Comparison of ENCODE assay signal across 30 cellular contexts in the genomic region with DNA sequence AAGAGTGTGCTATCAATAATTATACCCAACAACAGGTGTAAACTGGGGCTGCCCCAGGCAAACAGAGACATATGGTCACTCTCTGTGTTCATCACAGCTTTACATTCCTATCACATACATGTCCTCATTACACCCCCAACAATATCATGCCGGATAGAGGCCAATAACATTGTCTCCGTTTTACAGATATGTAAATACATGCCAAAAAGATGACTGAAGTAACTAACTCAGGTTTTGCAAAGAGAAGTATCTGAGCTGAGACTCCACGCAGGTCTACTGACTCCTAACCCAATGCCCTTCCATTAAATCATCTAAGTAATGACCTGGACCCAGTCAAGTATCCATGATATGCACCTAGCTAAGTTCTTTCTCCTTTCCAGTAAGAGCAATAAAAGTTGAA. TPM values are rescaled to one million over a fixed set of nuclear protein-coding genes. Genes with fewer than 3 reads are reported as not detected.
A peak's percentile ranks its signal among the peaks of the same experiment; 100 is the strongest.
DNase-seq lines count a peak whose midpoint lies in the region; ATAC-seq and TF ChIP-seq lines count a peak whose summit lies in the region.
"Had no signal": no experiment of that assay in that cellular context is flagged by ENCODE, and none has a peak within 500 bp of the region (broad histone marks: within the 10 kb centered on the region; RNA-seq: fewer than 3 reads in every experiment).

No MANE protein-coding gene starts in this region.

- H4K20me1 ChIP-seq in GM23248 (ENCODE audit: insufficient read depth), result no peaks in the 10 kb centered on the region

- H3K4me3 Mint-ChIP-seq in activated naive CD8-positive, alpha-beta T cell treated with anti-CD3 and anti-CD28 coated beads, Interleukin-2, amount 50 U/mL, for 24 hours, result no peak overlapping the region
- no peak overlapping the region for H3K4me3 Mint-ChIP-seq in memory B cell
- H3K4me3 Mint-ChIP-seq: GM23338; neural progenitor cell; T-helper 1 cell treated with Interleukin-12 subunit alpha and Interleukin-12 subunit beta and Interleukin-4 antibody, amounts not matched to agents 30 μg/mL and 1 μg/mL, for 36 hours had no signal

- H2AFZ ChIP-seq in GM23248, result no peak overlapping the region
- H2AFZ ChIP-seq: GM23338, neural progenitor cell had no signal

- no peak for TF ChIP-seq CTCF in A673 (conservative IDR thresholded peaks at IDR 0.05; ENCODE audit: low read depth, low read length)

- no peaks in the 10 kb centered on the region for H3K36me3 Mint-ChIP-seq in activated naive CD8-positive, alpha-beta T cell treated with anti-CD3 and anti-CD28 coated beads, Interleukin-2, amount 50 U/mL, for 24 hours (ENCODE audit: low read depth)
- H3K36me3 Mint-ChIP-seq in memory B cell, result peaks cover 3% of the 10 kb centered on the region
- H3K36me3 Mint-ChIP-seq: neural progenitor cell had no signal

- no peaks in the 10 kb centered on the region for H3K27me3 ChIP-seq in A673 (replicated peaks; ENCODE audit: insufficient read depth, low read depth, low read length, poor library complexity)
- no peaks in the 10 kb centered on the region for H3K27me3 ChIP-seq in GM23248 (replicated peaks; ENCODE audit: insufficient read depth)
- H3K27me3 ChIP-seq: BLaER1 treated with 17β-estradiol and CSF1 and Interleukin-3, amounts not matched to agents 10 nM and 100 nM; neural progenitor cell; tibial artery had no signal

- peak overlapping the region; percentile 99 for H3K27ac ChIP-seq in A673 (ENCODE audit: low read depth, low read length, poor library complexity, severe bottlenecking)
- H3K27ac ChIP-seq in GM23248, result peak overlapping the region; percentile 80
- H3K27ac ChIP-seq: BLaER1 treated with 17β-estradiol and CSF1 and Interleukin-3, amounts not matched to agents 10 nM and 100 nM; HL-60; KMS-11; neural progenitor cell; tibial artery had no signal

- intact Hi-C loops in A673 (cut with micrococcal nuclease; ENCODE audit: unreplicated experiment), result no loop called here

- H3K9me3 Mint-ChIP-seq in activated naive CD8-positive, alpha-beta T cell treated with anti-CD3 and anti-CD28 coated beads, Interleukin-2, amount 50 U/mL, for 24 hours, result no peaks in the 10 kb centered on the region
- H3K9me3 Mint-ChIP-seq in memory B cell, result no peaks in the 10 kb centered on the region
- H3K9me3 Mint-ChIP-seq: GM23338; neural progenitor cell; T-helper 1 cell treated with Interleukin-12 subunit alpha and Interleukin-12 subunit beta and Interleukin-4 antibody, amounts not matched to agents 30 μg/mL and 1 μg/mL, for 36 hours had no signal

- 73 to 81% methylated on average over 3 of the region's 3 CpGs for WGBS in GM23248 (ENCODE audit: low coverage in 1 of 2, low lambda C conversion rate in 2 of 2, missing lambda C conversion rate in 2 of 2), 2 experiments

- ATAC-seq in activated naive CD8-positive, alpha-beta T cell treated with anti-CD3 and anti-CD28 coated beads, Interleukin-2, amount 50 U/mL, for 24 hours, result no peak
- ATAC-seq in memory B cell (ENCODE audit: low read depth), result no peak
- no peak for ATAC-seq in GM21381 (IDR thresholded peaks at IDR 0.05; ENCODE audit: unreplicated experiment)
- ATAC-seq: GM23338, right cardiac atrium, SK-N-SH treated with all-trans-retinoic acid at 6 μM for 48 hours had no signal

- H3K9me3 ChIP-seq in A673 (ENCODE audit: low read depth, low read length, poor library complexity, severe bottlenecking) (no peaks in the 10 kb centered on the region), GM23248 (ENCODE audit: low read depth) (no peaks in the 10 kb centered on the region)
- H3K9me3 ChIP-seq: tibial artery had no signal

- H3K4me2 ChIP-seq in GM23248 (ENCODE audit: unreplicated experiment), result peak overlapping the region; percentile 58
- H3K4me2 ChIP-seq: GM23338, KMS-11, neural progenitor cell had no signal

- H3K4me3 ChIP-seq in A673 (ENCODE audit: low read depth, low read length, poor library complexity, severe bottlenecking) (peak overlapping the region; percentile 1), GM23248 (no peak overlapping the region)
- H3K4me3 ChIP-seq: BLaER1 treated with 17β-estradiol and CSF1 and Interleukin-3, amounts not matched to agents 10 nM and 100 nM; GM23338; lung; neural progenitor cell; tibial artery had no signal

- no peaks in the 10 kb centered on the region for H3K27me3 Mint-ChIP-seq in activated naive CD8-positive, alpha-beta T cell treated with anti-CD3 and anti-CD28 coated beads, Interleukin-2, amount 50 U/mL, for 24 hours
- no peaks in the 10 kb centered on the region for H3K27me3 Mint-ChIP-seq in memory B cell

- in situ Hi-C loops in GM23248 (cut with MboI), result no loop called here

- peaks cover 19% of the 10 kb centered on the region for H3F3A ChIP-seq in GM23248 (ENCODE audit: insufficient read depth)

- H3K4me1 ChIP-seq in A673 (ENCODE audit: insufficient read depth, low read length, poor library complexity, severe bottlenecking) (peaks cover 96% of the 10 kb centered on the region), GM23248 (ENCODE audit: insufficient read depth) (peaks cover 48% of the 10 kb centered on the region)
- H3K4me1 ChIP-seq: neural progenitor cell had no signal

- H3K9ac ChIP-seq in GM23248, result peak overlapping the region; percentile 44; the same call in 1 of the 2 replicates
- H3K9ac ChIP-seq: BLaER1 treated with 17β-estradiol and CSF1 and Interleukin-3, amounts not matched to agents 10 nM and 100 nM; KMS-11; neural progenitor cell had no signal

- DNase-seq in A673 (ENCODE audit: low spot score) (no peak), GM23248 (no peak), memory B cell (ENCODE audit: low spot score in 2 of 2) (no peak), 8988T (no peak), GM03348 (ENCODE audit: low spot score) (no peak), mucosa of gallbladder (ENCODE audit: low spot score) (no peak)
- no peak for DNase-seq in activated naive CD8-positive, alpha-beta T cell treated with anti-CD3 and anti-CD28 coated beads, Interleukin-2, amount 50 U/mL, for 24 hours
- DNase-seq: activated CD4-positive, alpha-beta T cell treated with anti-CD3 and anti-CD28 coated beads, Interleukin-2, amount 50 U/mL, for 4 hours; activated CD4-positive, CD25-positive, alpha-beta regulatory T cell; activated gamma-delta T cell treated with Interleukin-2 at 50 U/mL for 16 hours; activated T-cell treated with anti-CD3 and anti-CD28 coated beads, Interleukin-2, amount 50 U/mL, for 48 hours; DND-41; GF-D8; MM.1S; NCI-H1105 treated with DMSO at 0.1 percent for 48 hours; NCI-H187 treated with DMSO at 0.1 percent for 48 hours; NCI-H524 treated with DMSO at 0.1 percent for 48 hours; NK-92 treated with Interleukin-12 subunit alpha and Interleukin-12 subunit beta, amount 100 ng/mL, for 24 hours; posterior cingulate gyrus; right cardiac atrium; tibial artery had no signal

- CTCF ChIA-PET in A673 (lab: Charles Lee), result no interaction called here

- H3K36me3 ChIP-seq in A673 (ENCODE audit: insufficient read depth, low read length, poor library complexity, severe bottlenecking) (no peaks in the 10 kb centered on the region), GM23248 (ENCODE audit: low read depth) (no peaks in the 10 kb centered on the region)
- H3K36me3 ChIP-seq: neural progenitor cell, tibial artery had no signal

- H3K9me2 ChIP-seq in GM23248 (ENCODE audit: insufficient read depth), result no peaks in the 10 kb centered on the region

- POLR2A ChIA-PET in A673 (lab: Charles Lee; ENCODE audit: low non-redundant PET), result no interaction called here

- peaks cover 89% of the 10 kb centered on the region for H3K4me1 Mint-ChIP-seq in activated naive CD8-positive, alpha-beta T cell treated with anti-CD3 and anti-CD28 coated beads, Interleukin-2, amount 50 U/mL, for 24 hours
- peaks cover 56% of the 10 kb centered on the region for H3K4me1 Mint-ChIP-seq in memory B cell
- H3K4me1 Mint-ChIP-seq: neural progenitor cell had no signal

- no TSS peak for BruUV-seq in A673 (replicated peaks; lab: Mats Ljungman, UMichigan)

- H3K27ac Mint-ChIP-seq in activated naive CD8-positive, alpha-beta T cell treated with anti-CD3 and anti-CD28 coated beads, Interleukin-2, amount 50 U/mL, for 24 hours, result peak overlapping the region; percentile 17
- H3K27ac Mint-ChIP-seq in memory B cell, result peak overlapping the region; percentile 71
- H3K27ac Mint-ChIP-seq: GM23338; neural progenitor cell; T-helper 1 cell treated with Interleukin-12 subunit alpha and Interleukin-12 subunit beta and Interleukin-4 antibody, amounts not matched to agents 30 μg/mL and 1 μg/mL, for 36 hours had no signal

- peaks cover 98% of the 10 kb centered on the region for H3K79me2 ChIP-seq in GM23248 (ENCODE audit: insufficient read depth)

RNA-seq across cellular contexts. Expression of a gene that starts 55.0 kb away (rescaled TPM):
- total RNA-seq in A673 (2021) (318 and 339 TPM in 2 replicates), mucosa of gallbladder (134 TPM)
- 115 and 124 TPM in 2 replicates for total RNA-seq in GM23248 (2014; rRNA removed; shearing (Covaris generic))
- polyA plus RNA-seq in GM23248 (2016; fragmentation: Nextera tagmentation; extraction: Ambion mirVana), result 90.6 and 90.8 TPM in 2 replicates
